8 cellular contexts compared by ENCODE assay signal in the genomic region with DNA sequence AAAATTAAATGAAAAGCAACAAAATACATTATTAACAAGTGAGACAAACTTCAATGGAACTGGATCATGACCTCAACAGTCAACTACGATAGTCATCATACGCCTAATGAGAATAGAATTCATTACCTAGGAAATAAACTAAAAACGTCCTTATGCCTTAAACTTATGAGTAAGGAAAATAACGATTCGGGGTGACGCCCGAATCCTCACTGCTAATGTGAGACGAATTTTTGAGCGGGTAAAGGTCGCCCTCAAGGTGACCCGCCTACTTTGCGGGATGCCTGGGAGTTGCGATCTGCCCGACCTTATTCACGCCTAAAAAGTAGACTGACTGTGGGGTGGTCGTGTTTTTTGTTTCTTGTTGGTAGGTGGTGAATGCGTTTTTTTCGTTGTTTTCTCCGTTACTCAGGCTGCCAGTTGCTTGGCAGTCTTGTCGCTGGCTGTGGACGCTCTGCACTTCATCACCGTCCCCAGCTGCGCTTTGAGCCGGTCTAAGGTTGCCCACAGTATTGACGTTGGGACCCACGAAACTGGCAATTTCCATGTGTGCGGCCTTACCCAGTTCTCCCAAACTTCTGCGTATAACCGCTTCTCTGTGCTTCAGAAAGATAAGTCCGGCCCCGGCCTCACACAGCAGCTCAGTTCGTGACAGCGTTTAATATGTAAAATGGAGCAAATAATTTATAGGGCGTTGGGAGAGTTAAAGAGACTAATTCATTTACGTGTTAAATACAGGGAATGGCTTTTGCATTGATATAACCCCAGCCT. TPM values are rescaled to one million over a fixed set of nuclear protein-coding genes. Genes with fewer than 3 reads are reported as not detected.
A peak's percentile ranks its signal among the peaks of the same experiment; 100 is the strongest.
DNase-seq lines count a peak whose midpoint lies in the region; ATAC-seq and TF ChIP-seq lines count a peak whose summit lies in the region.

No MANE protein-coding gene starts in this region.

- CTCF ChIA-PET in activated CD4-positive, alpha-beta memory T cell treated with anti-CD3 and anti-CD28 coated beads for 36 hours (lab: Charles Lee), result interaction anchor here (1.2 kb wide), 1 partner anchor 11 kb away, joined by 3 read pairs; no protein-coding TSS in a partner anchor

- no peak; the same call in 1 of the 2 replicates for TF ChIP-seq CTCF in C4-2B (conservative IDR thresholded peaks at IDR 0.05)

- H3K27ac Mint-ChIP-seq in activated CD4-positive, alpha-beta memory T cell treated with anti-CD3 and anti-CD28 coated beads for 36 hours, result peak overlapping the region; percentile 96

- POLR2A ChIA-PET in activated CD4-positive, alpha-beta memory T cell treated with anti-CD3 and anti-CD28 coated beads for 36 hours (lab: Charles Lee), result interaction anchor here (0.5 to 3.6 kb wide), 19 partner anchors 9 to 535 kb away, joined by 3 to 45 read pairs (median 5); a partner anchor contains a TSS

- H3K4me3 Mint-ChIP-seq in activated CD4-positive, alpha-beta memory T cell treated with anti-CD3 and anti-CD28 coated beads for 36 hours, result peak overlapping the region; percentile 87

- ATAC-seq in GM19372 (IDR thresholded peaks at IDR 0.05; ENCODE audit: low read depth, unreplicated experiment) (peak; percentile 51), HG03558 (IDR thresholded peaks at IDR 0.05; ENCODE audit: extremely low read depth, unreplicated experiment) (peak; percentile 30)

- intact Hi-C loops in activated CD4-positive, alpha-beta memory T cell treated with anti-CD3 and anti-CD28 coated beads for 36 hours (cut with micrococcal nuclease), result loop anchor here (2.0 kb wide), 3 partner anchors 32 to 242 kb away; a partner anchor contains a TSS

- peaks cover 24% of the 10 kb centered on the region for H3K36me3 Mint-ChIP-seq in activated CD4-positive, alpha-beta memory T cell treated with anti-CD3 and anti-CD28 coated beads for 36 hours

- DNase-seq in NCI-H774 (lab: John Stamatoyannopoulos, UW), result peak; percentile 57
- peak; percentile 94 for DNase-seq in activated CD4-positive, alpha-beta memory T cell treated with anti-CD3 and anti-CD28 coated beads for 36 hours
- peak; percentile 92 for DNase-seq in ecto neural progenitor cell (ENCODE audit: low spot score)
- peak; percentile 96 to 98 for DNase-seq in lung microvascular endothelial cell (ENCODE audit: low read depth in 2 of 2)
- peak; percentile 58 to 72 (median 66) for DNase-seq in stimulated activated CD4-positive, alpha-beta T cell treated with anti-CD3 and anti-CD28 coated beads, TNF-alpha, amount 100 ng/mL, for 4 hours (ENCODE audit: low read depth in 3 of 3)

- H3K9me3 Mint-ChIP-seq in activated CD4-positive, alpha-beta memory T cell treated with anti-CD3 and anti-CD28 coated beads for 36 hours, result no peaks in the 10 kb centered on the region

- peaks cover 3% of the 10 kb centered on the region for H3K27me3 Mint-ChIP-seq in activated CD4-positive, alpha-beta memory T cell treated with anti-CD3 and anti-CD28 coated beads for 36 hours

- peak overlapping the region; percentile 95 for H3K27ac ChIP-seq in C4-2B

- H3K4me1 Mint-ChIP-seq in activated CD4-positive, alpha-beta memory T cell treated with anti-CD3 and anti-CD28 coated beads for 36 hours (ENCODE audit: low read depth), result peaks cover 43% of the 10 kb centered on the region

RNA-seq across cellular contexts. Expression of a gene that starts 0.6 kb away (rescaled TPM):
- total RNA-seq in activated CD4-positive, alpha-beta memory T cell treated with anti-CD3 and anti-CD28 coated beads for 36 hours, result 10 to 100 TPM; 64.6 to 75.3 TPM
- 18.7 and 20.6 TPM in 2 replicates for total RNA-seq in lung microvascular endothelial cell

RNA-seq across cellular contexts. Expression of a gene that starts 25.1 kb away (rescaled TPM):
- total RNA-seq in activated CD4-positive, alpha-beta memory T cell treated with anti-CD3 and anti-CD28 coated beads for 36 hours, result under 1 TPM; 0.38 to 0.51 TPM
- total RNA-seq in lung microvascular endothelial cell, result 0.22 and 0.60 TPM in 2 replicates

RNA-seq across cellular contexts. Expression of a gene that starts 33.9 kb away (rescaled TPM):
- 10 to 100 TPM; 73.7 to 77.6 TPM for total RNA-seq in activated CD4-positive, alpha-beta memory T cell treated with anti-CD3 and anti-CD28 coated beads for 36 hours
- 99.0 and 129 TPM in 2 replicates for total RNA-seq in lung microvascular endothelial cell

Comparison
In these comparisons a context has a peak if more than half of its experiments do, and no peak if none do; other contexts are left out.
1. Peak in every context shown above with its lines: DNase-seq, ATAC-seq and H3K27ac ChIP-seq.